29 cellular contexts compared by ENCODE assay signal in the genomic region with DNA sequence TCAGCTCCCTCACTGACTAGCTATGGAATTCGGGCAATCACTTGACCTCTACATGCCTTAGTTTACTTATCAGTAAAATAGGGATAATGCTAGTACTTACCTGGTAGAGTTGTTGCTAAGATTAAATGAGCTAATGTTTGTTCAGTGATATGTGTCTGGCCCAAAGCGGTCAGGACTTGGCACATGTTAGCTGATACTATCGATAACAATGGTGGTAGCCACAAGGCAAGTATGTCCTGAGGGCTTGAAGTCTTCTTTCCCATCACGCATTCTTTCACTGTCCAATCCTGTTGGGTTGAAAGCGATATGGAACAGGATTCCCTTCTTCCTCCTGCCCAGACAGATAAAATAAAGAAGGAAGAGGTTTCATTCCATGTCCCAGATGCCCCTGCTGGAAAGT.
"Had no signal": no experiment of that assay in that cellular context is flagged by ENCODE, and none has a peak within 500 bp of the region (broad histone marks: within the 10 kb centered on the region; RNA-seq: fewer than 3 reads in every experiment).

No MANE protein-coding gene starts in this region.

- H3K36me3 Mint-ChIP-seq: mesothelial cell of epicardium, naive B cell, natural killer cell, neural progenitor cell had no signal

- H3K9me3 ChIP-seq: lower lobe of right lung, ovary, stomach, testis, thyroid gland, transverse colon, vagina had no signal

- H3K27me3 Mint-ChIP-seq: progenitor cell of endocrine pancreas had no signal

- H3K9me3 Mint-ChIP-seq: mesothelial cell of epicardium; naive B cell; natural killer cell; nephron progenitor cell; stimulated activated naive B cell treated with anti-CD40 and anti-IgM and Interleukin-4, amounts not matched to agents 10 μg/mL and 1 μg/mL and 100 μg/mL, for 72 hours had no signal

- H2AFZ ChIP-seq: neural progenitor cell had no signal

- H3K4me1 ChIP-seq: lower lobe of right lung, testis, thyroid gland, vagina had no signal

- H3K4me3 Mint-ChIP-seq: mesothelial cell of epicardium; naive B cell; natural killer cell; nephron progenitor cell; neural progenitor cell; stimulated activated naive B cell treated with anti-CD40 and anti-IgM and Interleukin-4, amounts not matched to agents 10 μg/mL and 1 μg/mL and 100 μg/mL, for 72 hours had no signal

- H3K4me3 ChIP-seq: lower lobe of right lung, neural progenitor cell, ovary, skin epidermis, stomach, testis, thyroid gland, transverse colon, vagina had no signal

- DNase-seq: hippocampal formation; kidney glomerular epithelial cell; left cardiac atrium; lower lobe of right lung; mammary epithelial cell; mesenchymal stem cell; naive B cell; natural killer cell; nephron progenitor cell; ovary; right cardiac atrium; stimulated activated CD4-positive, alpha-beta T cell treated with anti-CD3 and anti-CD28 coated beads, Interleukin-12 subunit alpha, Interleukin-12 subunit beta, amount 100 ng/mL, for 4 hours; stimulated activated CD4-positive, alpha-beta T cell treated with anti-CD3 and anti-CD28 coated beads, Interleukin-15, amount 100 ng/mL, for 24 hours; stimulated activated CD4-positive, alpha-beta T cell treated with anti-CD3 and anti-CD28 coated beads, Interleukin-2, amount 100 ng/mL, for 24 hours; stimulated activated CD4-positive, alpha-beta T cell treated with anti-CD3 and anti-CD28 coated beads, Interleukin-4, amount 100 ng/mL, for 1 hour; stimulated activated naive B cell treated with anti-CD40 and anti-IgM and Interleukin-4, amounts not matched to agents 10 μg/mL and 1 μg/mL and 100 μg/mL, for 72 hours; stimulated activated naive CD8-positive, alpha-beta T cell treated with anti-CD3 and anti-CD28 coated beads, Interleukin-15, Interleukin-2, amounts not matched to agents 100 U/mL and 50 U/mL, for 24 hours; stomach; testis; thyroid gland; transverse colon had no signal

- ATAC-seq: left cardiac atrium; left lobe of liver; lower lobe of right lung; natural killer cell; right cardiac atrium; sciatic nerve; stimulated activated naive B cell treated with anti-CD40 and anti-IgM and Interleukin-4, amounts not matched to agents 10 μg/mL and 1 μg/mL and 100 μg/mL, for 72 hours had no signal

- H3K4me1 Mint-ChIP-seq: mesothelial cell of epicardium, natural killer cell, nephron progenitor cell, neural progenitor cell had no signal

- H3K27ac Mint-ChIP-seq: mesothelial cell of epicardium; naive B cell; natural killer cell; nephron progenitor cell; neural progenitor cell; progenitor cell of endocrine pancreas; stimulated activated naive B cell treated with anti-CD40 and anti-IgM and Interleukin-4, amounts not matched to agents 10 μg/mL and 1 μg/mL and 100 μg/mL, for 72 hours had no signal

- H3K27ac ChIP-seq: lower lobe of right lung, ovary, skin epidermis, stomach, testis, thyroid gland, transverse colon, vagina had no signal

- H3K36me3 ChIP-seq: lower lobe of right lung, neural progenitor cell, ovary, stomach, thyroid gland, transverse colon, vagina had no signal

- H3K9ac ChIP-seq: neural progenitor cell had no signal

- H3K27me3 ChIP-seq: ovary, testis, thyroid gland, transverse colon, vagina had no signal

- FAIRE-seq: keratinocyte had no signal
